8 cellular contexts compared by ENCODE assay signal in the genomic region with DNA sequence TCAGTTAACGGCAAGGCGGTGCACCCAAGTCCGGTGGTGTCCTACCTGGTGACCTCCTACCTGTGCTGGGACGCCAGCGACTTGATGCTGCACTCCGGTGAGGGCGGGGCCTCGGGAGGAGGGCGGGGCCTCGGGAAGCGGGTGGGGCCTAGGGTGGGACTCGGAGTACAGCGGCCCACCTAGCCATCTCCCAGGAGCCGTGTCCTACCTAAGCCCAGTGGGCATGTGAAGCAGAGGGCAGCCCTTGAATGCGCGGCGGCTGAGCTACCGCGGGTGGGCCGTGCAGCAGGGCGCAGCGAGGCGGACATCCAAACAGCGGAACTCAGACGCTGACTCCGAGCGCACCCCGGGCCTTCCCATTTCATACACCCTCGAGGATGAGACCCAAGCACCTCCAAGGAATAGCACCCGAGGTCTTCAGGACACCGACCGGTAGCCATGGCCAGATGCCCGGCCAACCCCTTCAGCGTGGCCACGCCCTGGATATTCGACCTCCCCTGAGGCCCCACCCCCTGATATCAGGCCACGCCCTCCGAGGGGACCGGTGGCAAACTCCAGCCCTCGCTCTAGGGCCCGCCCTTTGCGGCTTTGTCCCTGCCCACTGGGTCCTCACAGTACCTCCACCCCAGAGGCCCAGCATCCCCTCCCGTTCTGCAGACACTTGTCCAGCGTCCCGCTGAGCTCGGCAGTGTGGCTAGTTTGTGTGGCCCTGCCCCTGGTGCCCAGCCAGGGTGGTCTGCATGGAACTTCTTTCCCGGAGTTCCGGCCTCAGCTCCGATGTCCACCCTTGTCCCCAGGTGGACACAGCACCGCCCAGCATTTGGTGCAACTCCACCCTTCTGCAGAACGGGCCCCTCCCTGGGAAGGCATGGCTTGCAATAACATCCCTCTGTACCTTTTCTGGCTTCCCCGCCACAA. TPM values are rescaled to one million over a fixed set of nuclear protein-coding genes. Genes with fewer than 3 reads are reported as not detected.
DNase-seq lines count a peak whose midpoint lies in the region; ATAC-seq and TF ChIP-seq lines count a peak whose summit lies in the region.

No MANE protein-coding gene starts in this region.

- H3K4me3 ChIP-seq in adrenal gland (peak overlapping the region in 1 of 4 donors; percentile 69), kidney epithelial cell (ENCODE audit: low read depth, low read length) (peak overlapping the region; percentile 36), suprapubic skin (peak overlapping the region; percentile 20)

- peaks cover 0 to 3% of the 10 kb centered on the region in 2 donors for H3K36me3 Mint-ChIP-seq in CD14-positive monocyte

- TF ChIP-seq EP300 in suprapubic skin (IDR thresholded peaks at IDR 0.05) = no peak

- H3K27me3 Mint-ChIP-seq in CD14-positive monocyte (ENCODE audit: low read depth in 3 of 3) = peaks cover 77 to 83% (median 81%) of the 10 kb centered on the region in 3 donors

- no peak for TF ChIP-seq POLR2A in adrenal gland (IDR thresholded peaks at IDR 0.05)
- TF ChIP-seq POLR2A in suprapubic skin (IDR thresholded peaks at IDR 0.05) = no peak

- TF ChIP-seq CTCF in CD14-positive monocyte (IDR thresholded peaks at IDR 0.05) = no peak
- no peak for TF ChIP-seq CTCF in adrenal gland (IDR thresholded peaks at IDR 0.05)
- no peak for TF ChIP-seq CTCF in kidney epithelial cell (IDR thresholded peaks at IDR 0.05; ENCODE audit: insufficient read depth, low read length, poor library complexity, severe bottlenecking)
- TF ChIP-seq CTCF in suprapubic skin (IDR thresholded peaks at IDR 0.05) = no peak

- H3K9me3 Mint-ChIP-seq in CD14-positive monocyte = peaks cover 3 to 21% (median 14%) of the 10 kb centered on the region in 7 donors

- H3K27me3 ChIP-seq in adrenal gland = peaks cover 31% of the 10 kb centered on the region
- H3K27me3 ChIP-seq in kidney epithelial cell (ENCODE audit: control insufficient read depth, insufficient read depth, low read length) = peaks cover 48% of the 10 kb centered on the region
- peaks cover 69% of the 10 kb centered on the region for H3K27me3 ChIP-seq in suprapubic skin

- H3K27ac ChIP-seq in adrenal gland (peak overlapping the region in 1 of 5 donors; percentile 52), suprapubic skin (no peak overlapping the region)

- peak overlapping the region; percentile 76 to 92 for H3K4me3 Mint-ChIP-seq in CD14-positive monocyte

- intact Hi-C loops in CD14-positive monocyte (cut with micrococcal nuclease) (no loop called here), adrenal gland (cut with DNase I) (no loop called here)

- H3K36me3 ChIP-seq in adrenal gland (replicated peaks in 1 of 2) (no peaks in the 10 kb centered on the region), kidney epithelial cell (ENCODE audit: control insufficient read depth, insufficient read depth, low read length) (no peaks in the 10 kb centered on the region), suprapubic skin (no peaks in the 10 kb centered on the region)

- ATAC-seq in GM18858 (IDR thresholded peaks at IDR 0.05; ENCODE audit: unreplicated experiment) (peak; percentile 27), HG02943 (IDR thresholded peaks at IDR 0.05; ENCODE audit: low read depth, unreplicated experiment) (peak; percentile 57)

- peaks cover 29% of the 10 kb centered on the region for H3K4me1 Mint-ChIP-seq in CD14-positive monocyte

- H3K4me1 ChIP-seq in adrenal gland (replicated peaks in 1 of 2) (peaks cover 0 to 11% of the 10 kb centered on the region in 2 donors), suprapubic skin (peaks cover 36% of the 10 kb centered on the region)

- DNase-seq in CD14-positive monocyte (ENCODE audit: low spot score) (peak; percentile 59), NCI-H82 (lab: John Stamatoyannopoulos, UW) (peak; percentile 67), adrenal gland (peak; percentile 57 to 87 (median 75)), kidney epithelial cell (ENCODE audit: low read depth) (no peak), suprapubic skin (ENCODE audit: low spot score in 2 of 2) (no peak), cortex of kidney (lab: John Stamatoyannopoulos, UW) (no peak)

- 6 to 16% (median 9%) methylated on average over 17 to 52 of the region's 52 CpGs for WGBS in adrenal gland, 4 donors
- WGBS in suprapubic skin = 20% methylated on average over 13 of the region's 52 CpGs

- H3K9me3 ChIP-seq in adrenal gland (replicated peaks in 1 of 3) (no peaks in the 10 kb centered on the region), suprapubic skin (no peaks in the 10 kb centered on the region)

- H3K27ac Mint-ChIP-seq in CD14-positive monocyte = peak overlapping the region in 1 of 7 donors; percentile 52

RNA-seq across cellular contexts. Expression of gene KLK1, which starts 5.4 kb away (rescaled TPM):
- polyA plus RNA-seq in CD14-positive monocyte (under 1 TPM in 1 of 2 donors, not detected in 1; 0.66 TPM), adrenal gland (10 to 100 TPM in 2 of 3 donors, 1 to 10 TPM in 1; 1.1 to 26.5 (median 11.2) TPM)
- total RNA-seq in adrenal gland (1 to 10 TPM in 6 of 8 donors, not detected in 2; 1.4 to 8.6 (median 2.4) TPM), kidney epithelial cell (not detected in 2 replicates), suprapubic skin (10 to 100 TPM; 34.3 to 58.3 (median 40.5) TPM)

RNA-seq across cellular contexts. Expression of gene KLK15, which starts 15.2 kb away (rescaled TPM):
- not detected for polyA plus RNA-seq in CD14-positive monocyte
- total RNA-seq in adrenal gland = 1 to 10 TPM in 4 of 8 donors, under 1 TPM in 2, not detected in 2; 0.32 to 5.1 (median 1.3) TPM
- polyA plus RNA-seq in adrenal gland = 1 to 10 TPM in 1 of 3 donors, under 1 TPM in 2; 0.15 to 1.7 (median 0.34) TPM
- not detected in 2 replicates for total RNA-seq in kidney epithelial cell
- not detected for total RNA-seq in suprapubic skin

RNA-seq across cellular contexts. Expression of gene ACP4, which starts 28.0 kb away (rescaled TPM):
- polyA plus RNA-seq in CD14-positive monocyte (not detected), adrenal gland (not detected)
- total RNA-seq in adrenal gland (not detected), kidney epithelial cell (not detected in 2 replicates), suprapubic skin (under 1 TPM in 2 of 4 donors, not detected in 2; 0.49 to 0.97 TPM)

RNA-seq across cellular contexts. Expression of gene KLK3, which starts 36.5 kb away (rescaled TPM):
- polyA plus RNA-seq in CD14-positive monocyte (not detected), adrenal gland (10 to 100 TPM in 1 of 3 donors, 1 to 10 TPM in 1, under 1 TPM in 1; 0.35 to 26.0 (median 1.3) TPM)
- total RNA-seq in adrenal gland (1 to 10 TPM in 2 of 8 donors, under 1 TPM in 2, not detected in 4; 0.31 to 4.8 (median 2.5) TPM), kidney epithelial cell (not detected in 2 replicates), suprapubic skin (1 to 10 TPM in 1 of 4 donors, under 1 TPM in 3; 0.24 to 1.9 (median 0.67) TPM)

RNA-seq across cellular contexts. Expression of gene GPR32, which starts 47.9 kb away (rescaled TPM):
- not detected for polyA plus RNA-seq in CD14-positive monocyte
- not detected for total RNA-seq in adrenal gland
- polyA plus RNA-seq in adrenal gland = not detected
- total RNA-seq in kidney epithelial cell = not detected in 2 replicates
- not detected for total RNA-seq in suprapubic skin

Comparison
In these comparisons a context has a peak if more than half of its experiments do, and no peak if none do; other contexts are left out.
1. DNase-seq: peak in CD14-positive monocyte (single experiment), NCI-H82 (single experiment) and adrenal gland (7 of 7); none in kidney epithelial cell (single experiment), suprapubic skin (0 of 2) and cortex of kidney (single experiment).